In genomic region chr19:15469513-15470297, GRCh38 we compare ENCODE assay signal across 8 cellular contexts. TPM values are rescaled to one million over a fixed set of nuclear protein-coding genes. Genes with fewer than 3 reads are reported as not detected.
DNase-seq lines count a peak whose midpoint lies in the region; ATAC-seq and TF ChIP-seq lines count a peak whose summit lies in the region.

No MANE protein-coding gene starts in this region.

- no peak overlapping the region for H4K91ac ChIP-seq in H9 (ENCODE audit: insufficient read length, low read depth, low read length)

- H2BK20ac ChIP-seq in H9 (ENCODE audit: low read depth, low read length, poor library complexity, severe bottlenecking), result no peak overlapping the region

- no peaks in the 10 kb centered on the region for H3K23me2 ChIP-seq in H9 (ENCODE audit: insufficient read length, low read depth, low read length, poor library complexity, severe bottlenecking)

- no peak overlapping the region for H2BK5ac ChIP-seq in H9 (ENCODE audit: insufficient read length, low read length)

- no peak overlapping the region for H2AFZ ChIP-seq in H9 (ENCODE audit: low read length)

- no peak overlapping the region for H3K56ac ChIP-seq in H9 (ENCODE audit: insufficient read length, low read depth, low read length)

- peaks cover 11% of the 10 kb centered on the region; the same call in 1 of the 2 replicates for H3K27me3 ChIP-seq in H9 (ENCODE audit: insufficient read depth, low read length)
- peaks cover 75% of the 10 kb centered on the region for H3K27me3 ChIP-seq in gastroesophageal sphincter
- H3K27me3 ChIP-seq in spleen (replicated peaks in 1 of 7), result peaks cover 0 to 45% (median 18%) of the 10 kb centered on the region in 7 donors

- H3K27me3 Mint-ChIP-seq in H9 (ENCODE audit: low read depth) (peaks cover 52% of the 10 kb centered on the region), activated B cell treated with CpG ODN at 0.5 μM for 24 hours (peaks cover 15% of the 10 kb centered on the region)

- no peaks in the 10 kb centered on the region for H4K20me1 ChIP-seq in H9 (ENCODE audit: control insufficient read depth, insufficient read depth, insufficient read length)

- no peaks in the 10 kb centered on the region for H3K4me1 ChIP-seq in H9 (ENCODE audit: insufficient read depth, low read length)
- H3K4me1 ChIP-seq in gastroesophageal sphincter, result peaks cover 0 to 12% (median 7%) of the 10 kb centered on the region in 3 donors
- H3K4me1 ChIP-seq in spleen, result peaks cover 9 to 57% (median 38%) of the 10 kb centered on the region in 6 donors

- H2BK12ac ChIP-seq in H9 (ENCODE audit: insufficient read length, low read depth, low read length), result no peak overlapping the region

- H3K23ac ChIP-seq in H9 (ENCODE audit: insufficient read length, low read depth, low read length), result no peak overlapping the region

- no peak overlapping the region; the same call in 1 of the 2 replicates for H2BK15ac ChIP-seq in H9 (ENCODE audit: low read depth, low read length)

- H3K4me3 Mint-ChIP-seq in H9 (peak overlapping the region; percentile 26 to 81; a peak in 4 of 5 replicates), activated B cell treated with CpG ODN at 0.5 μM for 24 hours (peak overlapping the region; percentile 79)

- no peak overlapping the region for H4K8ac ChIP-seq in H9 (replicated peaks; ENCODE audit: insufficient read length, low read depth, low read length)

- H3K36me3 Mint-ChIP-seq in H9 (ENCODE audit: insufficient read depth in 1 of 3, low read depth in 3 of 3) (no peaks in the 10 kb centered on the region; a peak in 1 of 7 replicates), activated B cell treated with CpG ODN at 0.5 μM for 24 hours (ENCODE audit: low read depth) (no peaks in the 10 kb centered on the region)

- H3K4me3 ChIP-seq in gastroesophageal sphincter (peak overlapping the region in 1 of 2 donors; percentile 41), spleen (peak overlapping the region; percentile 6 to 71 (median 39))

- POLR2A ChIA-PET in activated B cell treated with CpG ODN at 0.5 μM for 24 hours (lab: Charles Lee), result interaction anchor here (0.5 kb wide), 1 partner anchor 635 kb away, joined by 3 read pairs; no protein-coding TSS in a partner anchor

- peak; percentile 51 for ATAC-seq in activated B cell treated with CpG ODN at 0.5 μM for 24 hours (ENCODE audit: low read depth)
- ATAC-seq in gastroesophageal sphincter, result peak; percentile 46
- ATAC-seq in GM18858 (IDR thresholded peaks at IDR 0.05; ENCODE audit: unreplicated experiment), result no peak

- no peak overlapping the region for H3K27ac Mint-ChIP-seq in H9
- no peak overlapping the region for H3K27ac Mint-ChIP-seq in activated B cell treated with CpG ODN at 0.5 μM for 24 hours

- CTCF ChIA-PET in activated B cell treated with CpG ODN at 0.5 μM for 24 hours (lab: Charles Lee), result no interaction called here

- 0 out of 4 replicates have a peak, but pooled peaks cover 0 to 2% of the 10 kb centered on the region in 2 experiments for H3K4me1 Mint-ChIP-seq in H9
- H3K4me1 Mint-ChIP-seq in activated B cell treated with CpG ODN at 0.5 μM for 24 hours, result peaks cover 33% of the 10 kb centered on the region

- H3K9ac ChIP-seq in H9 (ENCODE audit: extremely low read depth, insufficient read length, low read length), result no peak overlapping the region

- no peak overlapping the region for H3K18ac ChIP-seq in H9 (ENCODE audit: insufficient read length, low read depth, low read length)

- no peak overlapping the region for H3K14ac ChIP-seq in H9 (ENCODE audit: insufficient read depth, low read length)

- no peak overlapping the region for H2BK120ac ChIP-seq in H9 (ENCODE audit: low read depth, low read length, poor library complexity, severe bottlenecking)

- intact Hi-C loops in activated B cell treated with CpG ODN at 0.5 μM for 24 hours (cut with micrococcal nuclease), result loop anchor here (10.0 kb wide), 1 partner anchor 85 kb away; no protein-coding TSS in a partner anchor
- intact Hi-C loops in spleen (cut with DNase I; ENCODE audit: low total_unique reads), result no loop called here

- H3K4ac ChIP-seq in H9 (ENCODE audit: low read depth, low read length), result no peak overlapping the region

- peak overlapping the region; percentile 31 for H3K4me2 ChIP-seq in H9 (ENCODE audit: insufficient read depth, insufficient read length, low read length)

- DNase-seq in H9, result peak; percentile 59
- no peak for DNase-seq in activated B cell treated with CpG ODN at 0.5 μM for 24 hours
- peak; percentile 81 for DNase-seq in spleen
- no peak for DNase-seq in NK-92 treated with Interleukin-12 subunit alpha and Interleukin-12 subunit beta, amount 100 ng/mL, for 24 hours (lab: John Stamatoyannopoulos, UW)
- no peak for DNase-seq in mucosa of gallbladder (ENCODE audit: low spot score)
- no peak for DNase-seq in NCI-H128 (lab: John Stamatoyannopoulos, UW; ENCODE audit: unreplicated experiment)

- H3K9me3 ChIP-seq in H9 (ENCODE audit: control insufficient read depth, low read depth, low read length) (no peaks in the 10 kb centered on the region), gastroesophageal sphincter (peaks cover 0 to 9% (median 0%) of the 10 kb centered on the region in 3 donors), spleen (no peaks in the 10 kb centered on the region)

- no peak for TF ChIP-seq EP300 in gastroesophageal sphincter (IDR thresholded peaks at IDR 0.05)

- H3K36me3 ChIP-seq in gastroesophageal sphincter (no peaks in the 10 kb centered on the region), spleen (no peaks in the 10 kb centered on the region)

- H3K27ac ChIP-seq in H9 (ENCODE audit: insufficient read length, low read depth, low read length) (no peak overlapping the region), gastroesophageal sphincter (no peak overlapping the region), spleen (peak overlapping the region in 3 of 8 donors; percentile 51 to 73 (median 54))

- TF ChIP-seq POLR2A in gastroesophageal sphincter (IDR thresholded peaks at IDR 0.05) (no peak), spleen (IDR thresholded peaks at IDR 0.05) (no peak)

- WGBS in H9 (ENCODE audit: extremely low coverage, insufficient read length, low lambda C conversion rate), result no CpG with 5 or more reads among the region's 65 CpGs
- 0 to 4% methylated on average over 4 to 12 of the region's 65 CpGs for WGBS in gastroesophageal sphincter (ENCODE audit: low coverage in 1 of 2), 2 donors
- WGBS in spleen, 5 donors, result 2 to 13% (median 5%) methylated on average over 25 to 65 of the region's 65 CpGs

- no peak overlapping the region for H3T11ph ChIP-seq in H9 (ENCODE audit: low read length)

- peaks cover 4 to 39% of the 10 kb centered on the region in 2 experiments; a peak in 3 of 5 replicates for H3K9me3 Mint-ChIP-seq in H9
- no peaks in the 10 kb centered on the region for H3K9me3 Mint-ChIP-seq in activated B cell treated with CpG ODN at 0.5 μM for 24 hours

- TF ChIP-seq CTCF in H9 (conservative IDR thresholded peaks at IDR 0.05) (no peak), activated B cell treated with CpG ODN at 0.5 μM for 24 hours (IDR thresholded peaks at IDR 0.05) (no peak), gastroesophageal sphincter (IDR thresholded peaks at IDR 0.05) (no peak), spleen (IDR thresholded peaks at IDR 0.05 in 8 of 11, conservative IDR thresholded peaks at IDR 0.05 in 3 of 11) (peak in 1 of 11 experiments; percentile 3)

- H2AK5ac ChIP-seq in H9 (ENCODE audit: insufficient read length, low read length), result no peak overlapping the region

- no peak overlapping the region for H4K5ac ChIP-seq in H9 (ENCODE audit: insufficient read length, low read depth, low read length)

- no peaks in the 10 kb centered on the region for H3K79me2 ChIP-seq in H9 (ENCODE audit: insufficient read depth, low read length)

- H3K79me1 ChIP-seq in H9 (ENCODE audit: insufficient read depth, low read depth, low read length, poor library complexity, severe bottlenecking), result no peaks in the 10 kb centered on the region

RNA-seq across cellular contexts. Expression of gene RASAL3, which starts 5.4 kb away (rescaled TPM):
- total RNA-seq in H9 (2021) (0.26 and 1.9 TPM in 2 replicates), activated B cell treated with CpG ODN at 0.5 μM for 24 hours (76.2 and 89.3 TPM in 2 replicates), gastroesophageal sphincter (1 to 10 TPM; 1.3 to 3.1 (median 2.1) TPM), spleen (10 to 100 TPM; 43.9 to 79.1 (median 59.2) TPM), mucosa of gallbladder (9.7 TPM)
- 10 to 100 TPM; 31.7 to 66.8 (median 66.1) TPM for polyA plus RNA-seq in spleen

RNA-seq across cellular contexts. Expression of gene PGLYRP2, which starts 9.6 kb away (rescaled TPM):
- total RNA-seq in H9 (2021) (not detected in 2 replicates), activated B cell treated with CpG ODN at 0.5 μM for 24 hours (not detected in 2 replicates), gastroesophageal sphincter (not detected), spleen (under 1 TPM in 2 of 7 donors, not detected in 5; 0.10 to 0.16 TPM), mucosa of gallbladder (1.6 TPM)
- polyA plus RNA-seq in spleen, result under 1 TPM in 2 of 3 donors, not detected in 1; 0.02 to 0.06 TPM

RNA-seq across cellular contexts. Expression of gene WIZ, which starts 19.9 kb away (rescaled TPM):
- total RNA-seq in H9 (2021) (33.3 and 33.6 TPM in 2 replicates), activated B cell treated with CpG ODN at 0.5 μM for 24 hours (32.6 and 34.1 TPM in 2 replicates), gastroesophageal sphincter (10 to 100 TPM; 24.4 to 94.6 (median 49.9) TPM), spleen (10 to 100 TPM; 23.1 to 33.7 (median 26.9) TPM), mucosa of gallbladder (48.7 TPM)
- polyA plus RNA-seq in spleen, result 10 to 100 TPM in 1 of 3 donors, 1 to 10 TPM in 2; 6.6 to 14.8 (median 7.0) TPM

RNA-seq across cellular contexts. Expression of gene CYP4F22, which starts 38.6 kb away (rescaled TPM):
- total RNA-seq in H9 (2021) (not detected in 2 replicates), activated B cell treated with CpG ODN at 0.5 μM for 24 hours (not detected in 2 replicates), gastroesophageal sphincter (under 1 TPM in 3 of 4 donors, not detected in 1; 0.19 to 0.47 (median 0.47) TPM), spleen (1 to 10 TPM in 1 of 7 donors, under 1 TPM in 4, not detected in 2; 0.28 to 1.2 (median 0.37) TPM), mucosa of gallbladder (0.17 TPM)
- under 1 TPM; 0.10 to 0.17 (median 0.14) TPM for polyA plus RNA-seq in spleen

RNA-seq across cellular contexts. Expression of gene AKAP8L, which starts 50.9 kb away (rescaled TPM):
- 110 and 123 TPM in 2 replicates for total RNA-seq in H9 (2021)
- 126 and 163 TPM in 2 replicates for total RNA-seq in activated B cell treated with CpG ODN at 0.5 μM for 24 hours
- 100 to 1,000 TPM in 1 of 4 donors, 10 to 100 TPM in 3; 61.3 to 102 (median 70.1) TPM for total RNA-seq in gastroesophageal sphincter
- total RNA-seq in spleen, result 100 to 1,000 TPM; 121 to 236 (median 140) TPM
- 100 to 1,000 TPM in 1 of 3 donors, 10 to 100 TPM in 2; 41.2 to 131 (median 87.8) TPM for polyA plus RNA-seq in spleen
- total RNA-seq in mucosa of gallbladder, result 110 TPM

Comparison
In these comparisons a context has a peak if more than half of its experiments do, and no peak if none do; other contexts are left out.
1. DNase-seq: peak in H9 (single experiment) and spleen (single experiment); none in activated B cell treated with CpG ODN at 0.5 μM for 24 hours (single experiment), NK-92 treated with Interleukin-12 subunit alpha and Interleukin-12 subunit beta, amount 100 ng/mL, for 24 hours (single experiment), mucosa of gallbladder (single experiment) and NCI-H128 (single experiment).